ENCODE assay signal across 1 cellular context in genomic region chr6:32689531-32690505, GRCh38.
TF ChIP-seq lines count a peak whose summit lies in the region.

No MANE protein-coding gene starts in this region.

TF ChIP-seq in GM12878, 131 proteins besides CTCF, POLR2A, EP300 and RAD21 (continued from another document and continues in another):
- TF ChIP-seq HSF1 (IDR thresholded peaks at IDR 0.05; ENCODE audit: low read depth, low read length) (no peak), ZBED1 (IDR thresholded peaks at IDR 0.05; ENCODE audit: borderline replicate concordance) (no peak; the same call in 1 of the 2 replicates), NR2C2 (IDR thresholded peaks at IDR 0.05; ENCODE audit: borderline replicate concordance, control insufficient read depth, insufficient read length, low read depth) (no peak), ATF2 (IDR thresholded peaks at IDR 0.05; ENCODE audit: low read length) (peak; percentile 84), MYC (IDR thresholded peaks at IDR 0.05; ENCODE audit: insufficient read depth, insufficient read length, insufficient replicate concordance, low read length, severe bottlenecking) (no peak), PAX5 (IDR thresholded peaks at IDR 0.05; ENCODE audit: borderline replicate concordance, low read depth, low read length) (peak; percentile 100), ZBTB11 (CRISPR knock-in tag; IDR thresholded peaks at IDR 0.05) (no peak), RFX5 (IDR thresholded peaks at IDR 0.05; ENCODE audit: low read depth, low read length) (peak; percentile 99), MTA2 (IDR thresholded peaks at IDR 0.05; ENCODE audit: low read depth) (0 out of 2 replicates have a peak, but pooled peaks have one; percentile 10), BACH1 (IDR thresholded peaks at IDR 0.05; ENCODE audit: borderline replicate concordance) (peak; percentile 45; the same call in 1 of the 2 replicates), HDGF (IDR thresholded peaks at IDR 0.05) (no peak), DPF2 (IDR thresholded peaks at IDR 0.05) (peak; percentile 50; the same call in 1 of the 2 replicates), JUNB (IDR thresholded peaks at IDR 0.05) (peak; percentile 86), RCOR1 (conservative IDR thresholded peaks at IDR 0.05; ENCODE audit: low read depth, low read length) (no peak), E4F1 (IDR thresholded peaks at IDR 0.05; ENCODE audit: borderline replicate concordance, partially characterized antibody) (no peak), PAX8 (IDR thresholded peaks at IDR 0.05) (peak; percentile 82; the same call in 1 of the 2 replicates), TBL1XR1 (IDR thresholded peaks at IDR 0.05; ENCODE audit: low read depth, low read length) (no peak), ZBTB4 (CRISPR knock-in tag; IDR thresholded peaks at IDR 0.05) (no peak), SIX5 (IDR thresholded peaks at IDR 0.05; ENCODE audit: low read depth, low read length, severe bottlenecking) (no peak), STAT3 (IDR thresholded peaks at IDR 0.05; ENCODE audit: low read depth, low read length) (no peak), NFIC (IDR thresholded peaks at IDR 0.05; ENCODE audit: low read depth, low read length) (peak; percentile 88), KDM1A (IDR thresholded peaks at IDR 0.05; ENCODE audit: borderline replicate concordance) (no peak), MAX (IDR thresholded peaks at IDR 0.05; ENCODE audit: low read depth, low read length) (no peak), ZNF207 (IDR thresholded peaks at IDR 0.05; ENCODE audit: borderline replicate concordance) (no peak), USF1 (IDR thresholded peaks at IDR 0.05; ENCODE audit: borderline replicate concordance, extremely low read length, insufficient read depth, low read depth, low read length) (no peak), BRCA1 (IDR thresholded peaks at IDR 0.05; ENCODE audit: low read depth, low read length) (no peak), CREM (IDR thresholded peaks at IDR 0.05; ENCODE audit: low read depth) (peak; percentile 89), KLF5 (IDR thresholded peaks at IDR 0.05; ENCODE audit: partially characterized antibody) (no peak), ZNF622 (IDR thresholded peaks at IDR 0.05) (no peak), TAF1 (IDR thresholded peaks at IDR 0.05; ENCODE audit: borderline replicate concordance, low read depth, low read length) (peak; percentile 100), FOS (IDR thresholded peaks at IDR 0.05; ENCODE audit: borderline replicate concordance, extremely low read depth, insufficient read length) (peak; percentile 30), ZBTB40 (IDR thresholded peaks at IDR 0.05; ENCODE audit: borderline replicate concordance) (no peak; the same call in 1 of the 2 replicates), IRF4 (IDR thresholded peaks at IDR 0.05; ENCODE audit: low read depth, low read length) (peak; percentile 93), ATF7 (IDR thresholded peaks at IDR 0.05; ENCODE audit: low read depth) (no peak), WRNIP1 (IDR thresholded peaks at IDR 0.05; ENCODE audit: borderline replicate concordance, low read depth, low read length) (no peak), POLR2AphosphoS5 (IDR thresholded peaks at IDR 0.05; ENCODE audit: low read length) (peak; percentile 65; the same call in 1 of the 2 replicates), CBFB (IDR thresholded peaks at IDR 0.05; ENCODE audit: low read depth) (no peak), MTA3 (IDR thresholded peaks at IDR 0.05; ENCODE audit: borderline replicate concordance, low read length) (peak; percentile 91), RELB (IDR thresholded peaks at IDR 0.05; ENCODE audit: low read depth) (peak; percentile 76), SRF (IDR thresholded peaks at IDR 0.05; ENCODE audit: low read depth in 2 of 2, low read length in 2 of 2) (no peak; a peak in 1 of 4 replicates)
